24 cellular contexts compared by ENCODE assay signal in the genomic region with DNA sequence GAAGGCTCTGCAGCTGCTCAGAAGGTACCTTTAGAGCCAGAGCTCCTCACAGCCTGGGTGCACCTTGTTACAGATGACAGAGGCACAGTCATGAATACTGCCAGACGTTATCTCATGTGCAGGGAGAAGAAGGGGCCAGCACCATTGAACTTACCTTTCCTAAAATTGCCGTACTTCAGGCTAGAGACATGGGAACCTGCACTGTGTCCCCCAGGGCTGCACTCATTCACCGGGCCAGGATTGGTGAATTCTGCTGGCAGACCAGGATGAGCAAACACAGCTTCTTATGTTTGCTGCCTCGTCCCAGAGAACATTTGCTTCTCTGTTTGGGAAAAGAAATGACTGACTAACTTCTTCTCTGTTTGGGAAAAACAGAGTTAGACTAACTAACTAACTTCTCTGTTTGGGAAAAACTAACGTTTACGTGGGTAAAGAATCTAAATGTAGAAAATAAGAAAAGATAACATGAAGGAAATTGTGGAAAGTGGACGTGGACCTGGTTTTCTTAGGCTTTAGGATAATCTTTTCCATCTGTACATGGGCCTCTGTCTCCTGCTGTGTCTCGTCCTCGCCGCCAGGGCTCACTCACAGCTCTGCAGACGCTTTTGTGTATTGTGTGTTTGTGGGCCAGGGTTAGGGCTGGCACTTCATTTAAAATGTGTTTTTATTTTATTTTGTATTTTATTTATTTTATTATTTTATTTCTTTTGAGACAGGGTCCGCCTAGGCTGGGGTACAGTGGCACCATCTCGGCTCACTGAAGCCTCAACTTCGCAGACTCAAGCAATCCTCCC. TPM values are rescaled to one million over a fixed set of nuclear protein-coding genes. Genes with fewer than 3 reads are reported as not detected.
DNase-seq lines count a peak whose midpoint lies in the region; ATAC-seq and TF ChIP-seq lines count a peak whose summit lies in the region.
"Had no signal": no experiment of that assay in that cellular context is flagged by ENCODE, and none has a peak within 500 bp of the region (broad histone marks: within the 10 kb centered on the region; RNA-seq: fewer than 3 reads in every experiment).

No MANE protein-coding gene starts in this region.

- peak; percentile 49 for DNase-seq in GM03348 (ENCODE audit: low spot score)
- no peak for DNase-seq in SK-N-MC (ENCODE audit: low read depth, low spot score)
- peak; percentile 31 for DNase-seq in fibroblast of gingiva (ENCODE audit: low read depth)
- no peak for DNase-seq in gastrocnemius medialis
- no peak for DNase-seq in testis
- no peak for DNase-seq in lower lobe of right lung
- DNase-seq: GDM1; H7; IMR-90; left ventricle myocardium superior; NCI-H2227 treated with DMSO at 0.1 percent for 48 hours; NCI-H82; occipital lobe; PC-3; stimulated activated naive CD4-positive, alpha-beta T cell treated with Interleukin-2 at 50 U/mL for 16 hours had no signal

- intact Hi-C loops in gastrocnemius medialis (cut with DNase I; ENCODE audit: low total_unique reads): no loop called here
- intact Hi-C loops in testis (cut with DNase I; ENCODE audit: low total_unique reads): no loop called here
- intact Hi-C loops in lower lobe of right lung (cut with DNase I): no loop called here

- 86 to 89% methylated on average over 14 of the region's 14 CpGs for WGBS in testis, 2 donors

- H3K9ac ChIP-seq in SK-N-MC (ENCODE audit: insufficient read length): peak overlapping the region; percentile 12

- TF ChIP-seq POLR2A in gastrocnemius medialis (IDR thresholded peaks at IDR 0.05) (no peak), testis (IDR thresholded peaks at IDR 0.05) (no peak)

- peak in 1 of 5 experiments; percentile 9 for TF ChIP-seq CTCF in gastrocnemius medialis (IDR thresholded peaks at IDR 0.05 in 4 of 5, conservative IDR thresholded peaks at IDR 0.05 in 1 of 5)
- no peak for TF ChIP-seq CTCF in testis (IDR thresholded peaks at IDR 0.05)
- no peak for TF ChIP-seq CTCF in lower lobe of right lung (IDR thresholded peaks at IDR 0.05)

- no peak overlapping the region for H3K4me3 ChIP-seq in SK-N-MC
- no peak overlapping the region for H3K4me3 ChIP-seq in gastrocnemius medialis
- no peak overlapping the region for H3K4me3 ChIP-seq in testis
- no peak overlapping the region for H3K4me3 ChIP-seq in lower lobe of right lung
- H3K4me3 ChIP-seq: GM12878, SJSA1, tibial nerve had no signal

- H3K27ac ChIP-seq in SK-N-MC (peak overlapping the region; percentile 45; the same call in 1 of the 2 replicates), gastrocnemius medialis (peak overlapping the region; percentile 97 to 100 (median 100)), testis (no peak overlapping the region), lower lobe of right lung (no peak overlapping the region)
- H3K27ac ChIP-seq: C4-2B, epithelial cell of prostate, SJSA1, tibial nerve had no signal

- no peak for ATAC-seq in gastrocnemius medialis
- ATAC-seq in lower lobe of right lung: no peak
- ATAC-seq in GM21576 (IDR thresholded peaks at IDR 0.05; ENCODE audit: unreplicated experiment): no peak
- ATAC-seq: activated CD4-positive, CD25-positive, alpha-beta regulatory T cell treated with anti-CD3 and anti-CD28 coated beads, Interleukin-2, amount 50 U/mL, for 24 hours; activated T-helper 17 cell treated with anti-CD3 and anti-CD28 coated beads, Interleukin-2, amount 50 U/mL, for 72 hours; GM12878; left ventricle myocardium superior; PC-3; sciatic nerve had no signal

- in situ Hi-C loops in gastrocnemius medialis (cut with MboI; ENCODE audit: low sequenced_read_pairs in 4 of 4): no loop called here

- no peaks in the 10 kb centered on the region for H3K9me3 ChIP-seq in SK-N-MC (ENCODE audit: low read depth, low read length)
- no peaks in the 10 kb centered on the region for H3K9me3 ChIP-seq in gastrocnemius medialis
- no peaks in the 10 kb centered on the region for H3K9me3 ChIP-seq in testis
- no peaks in the 10 kb centered on the region for H3K9me3 ChIP-seq in lower lobe of right lung
- H3K9me3 ChIP-seq: SJSA1, tibial nerve had no signal

- H3K4me1 ChIP-seq in gastrocnemius medialis: peaks cover 51 to 80% of the 10 kb centered on the region in 2 donors
- no peaks in the 10 kb centered on the region for H3K4me1 ChIP-seq in testis
- peaks cover 4% of the 10 kb centered on the region for H3K4me1 ChIP-seq in lower lobe of right lung

- H3K36me3 ChIP-seq in SK-N-MC (ENCODE audit: insufficient read depth, low read length): no peaks in the 10 kb centered on the region; the same call in 1 of the 2 replicates
- peaks cover 0 to 73% of the 10 kb centered on the region in 2 donors for H3K36me3 ChIP-seq in gastrocnemius medialis
- H3K36me3 ChIP-seq in testis (ENCODE audit: low read depth, missing control alignments): no peaks in the 10 kb centered on the region
- peaks cover 11% of the 10 kb centered on the region for H3K36me3 ChIP-seq in lower lobe of right lung
- H3K36me3 ChIP-seq: SJSA1 had no signal

- H3K27me3 ChIP-seq in gastrocnemius medialis (no peaks in the 10 kb centered on the region), testis (no peaks in the 10 kb centered on the region), lower lobe of right lung (ENCODE audit: low read depth) (no peaks in the 10 kb centered on the region)
- H3K27me3 ChIP-seq: SJSA1 had no signal

RNA-seq across cellular contexts. Expression of a gene that starts 9.9 kb away (rescaled TPM):
- total RNA-seq in gastrocnemius medialis (1,000 to 10,000 TPM in 2 of 4 donors, 100 to 1,000 TPM in 2; 798 to 1,571 (median 1,162) TPM), testis (10 to 100 TPM; 28.6 to 30.0 TPM), lower lobe of right lung (35.6 TPM)
- polyA plus RNA-seq in testis (ENCODE audit: insufficient read depth, low read depth, low replicate concordance): 8.3 TPM

RNA-seq across cellular contexts. Expression of a gene that starts 52.1 kb away (rescaled TPM):
- total RNA-seq in gastrocnemius medialis (10 to 100 TPM in 3 of 4 donors, 1 to 10 TPM in 1; 4.9 to 15.7 (median 12.3) TPM), testis (10 to 100 TPM; 16.0 to 23.2 TPM), lower lobe of right lung (10.7 TPM)
- polyA plus RNA-seq in testis (ENCODE audit: insufficient read depth, low read depth, low replicate concordance): 21.0 TPM

Comparison
In these comparisons a context has a peak if more than half of its experiments do, and no peak if none do; other contexts are left out.
1. DNase-seq: peak in GM03348 (single experiment) and fibroblast of gingiva (single experiment); none in SK-N-MC (single experiment), gastrocnemius medialis (0 of 2), testis (single experiment) and lower lobe of right lung (single experiment).
2. H3K27ac ChIP-seq: peak in SK-N-MC (single experiment) and gastrocnemius medialis (4 of 4); none in testis (0 of 2) and lower lobe of right lung (single experiment).
3. RNA of a gene that starts 9.9 kb away (total RNA-seq): 798 to 1,571 TPM in gastrocnemius medialis; 35.6 TPM in lower lobe of right lung (single experiment) and 28.6 to 30.0 TPM in testis; every median in the first group is over 10 times any median in the second.